In the genomic region with DNA sequence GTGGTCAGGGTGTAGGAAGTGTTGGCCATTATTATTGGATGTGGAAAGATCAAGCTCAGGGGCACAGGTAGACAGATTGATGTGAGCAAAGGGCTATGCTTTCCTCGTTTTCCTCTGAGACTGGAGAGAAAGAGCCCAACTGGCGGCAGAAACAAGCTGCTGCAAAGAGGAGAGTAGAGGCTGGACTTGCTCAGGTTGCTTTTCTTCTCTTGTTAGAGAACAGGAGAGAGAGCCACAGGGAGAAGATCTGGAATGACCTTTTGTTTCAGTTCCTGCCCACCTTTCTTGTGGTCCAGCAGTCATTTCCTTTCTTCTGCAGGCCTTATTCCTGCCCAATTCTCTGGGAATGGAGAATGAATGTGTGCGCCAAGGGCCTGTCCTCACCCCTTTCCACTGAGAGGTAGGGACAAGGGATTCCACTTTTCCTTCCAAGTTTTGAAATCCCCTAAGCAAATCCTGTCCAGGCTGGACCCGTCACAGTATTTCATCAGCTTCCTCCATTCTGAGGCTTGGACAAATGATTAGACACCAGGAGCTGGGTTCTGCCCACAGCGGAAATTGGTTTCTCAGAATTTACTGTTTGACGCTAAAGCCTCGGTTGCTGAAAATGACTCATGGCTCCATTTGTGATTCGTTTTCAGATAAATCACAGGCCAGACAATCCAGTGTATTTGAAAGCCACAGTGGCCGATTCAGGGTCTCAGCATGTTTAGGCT, we compare ENCODE assay signal across 11 cellular contexts. TPM values are rescaled to one million over a fixed set of nuclear protein-coding genes. Genes with fewer than 3 reads are reported as not detected.
DNase-seq lines count a peak whose midpoint lies in the region; ATAC-seq lines count a peak whose summit lies in the region.
"Had no signal": no experiment of that assay in that cellular context is flagged by ENCODE, and none has a peak within 500 bp of the region (broad histone marks: within the 10 kb centered on the region; RNA-seq: fewer than 3 reads in every experiment).

No MANE protein-coding gene starts in this region.

- peak overlapping the region; percentile 48 to 74 for H3K4me3 Mint-ChIP-seq in activated T-cell treated with anti-CD3 and anti-CD28 coated beads, Interleukin-2, amount 50 U/mL, for 72 hours
- no peak overlapping the region for H3K4me3 Mint-ChIP-seq in memory B cell

- peak; percentile 37 for ATAC-seq in GM18502 (IDR thresholded peaks at IDR 0.05; ENCODE audit: poor library complexity, unreplicated experiment)
- ATAC-seq in activated T-cell treated with anti-CD3 and anti-CD28 coated beads, Interleukin-2, amount 50 U/mL, for 72 hours (replicated peaks in 1 of 2), result peak; percentile 52 to 60
- ATAC-seq in memory B cell (ENCODE audit: low read depth), result no peak

- H3K4me1 Mint-ChIP-seq in activated T-cell treated with anti-CD3 and anti-CD28 coated beads, Interleukin-2, amount 50 U/mL, for 72 hours (ENCODE audit: low read depth), result peaks cover 32% of the 10 kb centered on the region
- peaks cover 60% of the 10 kb centered on the region for H3K4me1 Mint-ChIP-seq in memory B cell

- peak overlapping the region; percentile 92 for H3K27ac Mint-ChIP-seq in activated T-cell treated with anti-CD3 and anti-CD28 coated beads, Interleukin-2, amount 50 U/mL, for 72 hours
- H3K27ac Mint-ChIP-seq in memory B cell, result peak overlapping the region; percentile 35

- DNase-seq in OCI-M1 (lab: John Stamatoyannopoulos, UW), result peak; percentile 84
- DNase-seq in activated T-cell treated with anti-CD3 and anti-CD28 coated beads, Interleukin-2, amount 50 U/mL, for 72 hours, result peak; percentile 73 to 77
- DNase-seq in memory B cell (ENCODE audit: low spot score in 2 of 2), result no peak
- DNase-seq in NCI-H345 (lab: John Stamatoyannopoulos, UW), result no peak
- no peak for DNase-seq in NCI-H2107 treated with DMSO at 0.1 percent for 48 hours (lab: John Stamatoyannopoulos, UW; ENCODE audit: unreplicated experiment)
- no peak for DNase-seq in COR-L47 (lab: John Stamatoyannopoulos, UW)
- DNase-seq in GF-D8 (lab: John Stamatoyannopoulos, UW), result no peak
- DNase-seq: mammary epithelial cell, trophoblast cell had no signal

- H3K27me3 Mint-ChIP-seq in activated T-cell treated with anti-CD3 and anti-CD28 coated beads, Interleukin-2, amount 50 U/mL, for 72 hours (ENCODE audit: low read depth), result no peaks in the 10 kb centered on the region
- no peaks in the 10 kb centered on the region for H3K27me3 Mint-ChIP-seq in memory B cell

- peaks cover 22 to 36% of the 10 kb centered on the region in 2 donors for H3K36me3 Mint-ChIP-seq in activated T-cell treated with anti-CD3 and anti-CD28 coated beads, Interleukin-2, amount 50 U/mL, for 72 hours (ENCODE audit: insufficient read depth in 2 of 2)
- peaks cover 10% of the 10 kb centered on the region for H3K36me3 Mint-ChIP-seq in memory B cell

- peaks cover 7 to 10% of the 10 kb centered on the region in 2 donors for H3K9me3 Mint-ChIP-seq in activated T-cell treated with anti-CD3 and anti-CD28 coated beads, Interleukin-2, amount 50 U/mL, for 72 hours
- peaks cover 6% of the 10 kb centered on the region for H3K9me3 Mint-ChIP-seq in memory B cell

RNA-seq across cellular contexts. Expression of gene ZNF80, which starts 16.1 kb away (rescaled TPM):
- 1 to 10 TPM in 1 of 2 donors, under 1 TPM in 1; 0.53 to 1.4 TPM for total RNA-seq in activated T-cell treated with anti-CD3 and anti-CD28 coated beads, Interleukin-2, amount 50 U/mL, for 72 hours
- total RNA-seq: mammary epithelial cell, MCF 10A had no signal

RNA-seq across cellular contexts. Expression of gene DRD3, which starts 42.5 kb away (rescaled TPM):
- total RNA-seq in activated T-cell treated with anti-CD3 and anti-CD28 coated beads, Interleukin-2, amount 50 U/mL, for 72 hours, result not detected
- total RNA-seq: mammary epithelial cell, MCF 10A had no signal

Comparison
In these comparisons a context has a peak if more than half of its experiments do, and no peak if none do; other contexts are left out.
1. DNase-seq: peak in OCI-M1 (single experiment) and activated T-cell treated with anti-CD3 and anti-CD28 coated beads, Interleukin-2, amount 50 U/mL, for 72 hours (2 of 2); none in memory B cell (0 of 2), NCI-H345 (single experiment), NCI-H2107 treated with DMSO at 0.1 percent for 48 hours (single experiment), COR-L47 (single experiment) and GF-D8 (single experiment).